1 cellular context compared by ENCODE assay signal in the genomic region with DNA sequence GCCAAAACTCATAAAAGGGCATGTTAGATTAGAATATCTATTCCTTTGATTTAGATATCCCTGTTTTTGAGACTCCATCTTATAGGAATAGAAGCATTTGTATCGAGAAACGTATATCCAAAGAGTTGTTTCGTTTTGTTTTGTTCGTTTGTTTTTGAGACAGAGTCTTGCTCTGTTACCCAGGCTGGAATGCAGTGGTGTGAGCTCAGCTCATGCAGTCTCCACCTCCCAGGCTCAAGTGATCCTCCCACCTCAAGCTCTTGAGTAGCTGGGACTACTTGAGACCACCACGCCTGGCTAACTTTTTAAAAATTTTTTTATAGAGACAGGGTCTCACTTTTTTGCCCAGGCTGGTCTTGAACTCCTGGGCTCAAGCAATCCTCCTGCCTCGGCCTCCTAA.
TF ChIP-seq lines count a peak whose summit lies in the region.

No MANE protein-coding gene starts in this region.

TF ChIP-seq in HepG2, 621 proteins besides CTCF, POLR2A, EP300 and RAD21:
- TF ChIP-seq, protein P1, sequence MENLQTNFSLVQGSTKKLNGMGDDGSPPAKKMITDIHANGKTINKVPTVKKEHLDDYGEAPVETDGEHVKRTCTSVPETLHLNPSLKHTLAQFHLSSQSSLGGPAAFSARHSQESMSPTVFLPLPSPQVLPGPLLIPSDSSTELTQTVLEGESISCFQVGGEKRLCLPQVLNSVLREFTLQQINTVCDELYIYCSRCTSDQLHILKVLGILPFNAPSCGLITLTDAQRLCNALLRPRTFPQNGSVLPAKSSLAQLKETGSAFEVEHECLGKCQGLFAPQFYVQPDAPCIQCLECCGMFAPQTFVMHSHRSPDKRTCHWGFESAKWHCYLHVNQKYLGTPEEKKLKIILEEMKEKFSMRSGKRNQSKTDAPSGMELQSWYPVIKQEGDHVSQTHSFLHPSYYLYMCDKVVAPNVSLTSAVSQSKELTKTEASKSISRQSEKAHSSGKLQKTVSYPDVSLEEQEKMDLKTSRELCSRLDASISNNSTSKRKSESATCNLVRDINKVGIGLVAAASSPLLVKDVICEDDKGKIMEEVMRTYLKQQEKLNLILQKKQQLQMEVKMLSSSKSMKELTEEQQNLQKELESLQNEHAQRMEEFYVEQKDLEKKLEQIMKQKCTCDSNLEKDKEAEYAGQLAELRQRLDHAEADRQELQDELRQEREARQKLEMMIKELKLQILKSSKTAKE (CRISPR knock-in tag; IDR thresholded peaks at IDR 0.05; ENCODE audit: borderline replicate concordance): no peak
- TF ChIP-seq HDAC2 (CRISPR knock-in tag; IDR thresholded peaks at IDR 0.05) (no peak), ZNF143 (CRISPR knock-in tag; IDR thresholded peaks at IDR 0.05) (no peak), SIX1 (CRISPR knock-in tag; IDR thresholded peaks at IDR 0.05; ENCODE audit: borderline replicate concordance) (no peak), ZNF12 (CRISPR knock-in tag; IDR thresholded peaks at IDR 0.05) (no peak), STAT5B (CRISPR knock-in tag; IDR thresholded peaks at IDR 0.05) (no peak), ZNF7 (CRISPR knock-in tag; IDR thresholded peaks at IDR 0.05) (no peak), ZNF224 (CRISPR knock-in tag; IDR thresholded peaks at IDR 0.05) (no peak), ZNF607 (CRISPR knock-in tag; IDR thresholded peaks at IDR 0.05; ENCODE audit: borderline replicate concordance) (no peak), ZNF619 (CRISPR knock-in tag; IDR thresholded peaks at IDR 0.05) (no peak), ZNF713 (CRISPR knock-in tag; IDR thresholded peaks at IDR 0.05) (no peak), RBAK (CRISPR knock-in tag; IDR thresholded peaks at IDR 0.05) (no peak)
- TF ChIP-seq, protein P2, sequence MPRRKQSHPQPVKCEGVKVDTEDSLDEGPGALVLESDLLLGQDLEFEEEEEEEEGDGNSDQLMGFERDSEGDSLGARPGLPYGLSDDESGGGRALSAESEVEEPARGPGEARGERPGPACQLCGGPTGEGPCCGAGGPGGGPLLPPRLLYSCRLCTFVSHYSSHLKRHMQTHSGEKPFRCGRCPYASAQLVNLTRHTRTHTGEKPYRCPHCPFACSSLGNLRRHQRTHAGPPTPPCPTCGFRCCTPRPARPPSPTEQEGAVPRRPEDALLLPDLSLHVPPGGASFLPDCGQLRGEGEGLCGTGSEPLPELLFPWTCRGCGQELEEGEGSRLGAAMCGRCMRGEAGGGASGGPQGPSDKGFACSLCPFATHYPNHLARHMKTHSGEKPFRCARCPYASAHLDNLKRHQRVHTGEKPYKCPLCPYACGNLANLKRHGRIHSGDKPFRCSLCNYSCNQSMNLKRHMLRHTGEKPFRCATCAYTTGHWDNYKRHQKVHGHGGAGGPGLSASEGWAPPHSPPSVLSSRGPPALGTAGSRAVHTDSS (CRISPR knock-in tag; conservative IDR thresholded peaks at IDR 0.05): no peak
- TF ChIP-seq, protein P3, sequence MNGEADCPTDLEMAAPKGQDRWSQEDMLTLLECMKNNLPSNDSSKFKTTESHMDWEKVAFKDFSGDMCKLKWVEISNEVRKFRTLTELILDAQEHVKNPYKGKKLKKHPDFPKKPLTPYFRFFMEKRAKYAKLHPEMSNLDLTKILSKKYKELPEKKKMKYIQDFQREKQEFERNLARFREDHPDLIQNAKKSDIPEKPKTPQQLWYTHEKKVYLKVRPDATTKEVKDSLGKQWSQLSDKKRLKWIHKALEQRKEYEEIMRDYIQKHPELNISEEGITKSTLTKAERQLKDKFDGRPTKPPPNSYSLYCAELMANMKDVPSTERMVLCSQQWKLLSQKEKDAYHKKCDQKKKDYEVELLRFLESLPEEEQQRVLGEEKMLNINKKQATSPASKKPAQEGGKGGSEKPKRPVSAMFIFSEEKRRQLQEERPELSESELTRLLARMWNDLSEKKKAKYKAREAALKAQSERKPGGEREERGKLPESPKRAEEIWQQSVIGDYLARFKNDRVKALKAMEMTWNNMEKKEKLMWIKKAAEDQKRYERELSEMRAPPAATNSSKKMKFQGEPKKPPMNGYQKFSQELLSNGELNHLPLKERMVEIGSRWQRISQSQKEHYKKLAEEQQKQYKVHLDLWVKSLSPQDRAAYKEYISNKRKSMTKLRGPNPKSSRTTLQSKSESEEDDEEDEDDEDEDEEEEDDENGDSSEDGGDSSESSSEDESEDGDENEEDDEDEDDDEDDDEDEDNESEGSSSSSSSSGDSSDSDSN (CRISPR knock-in tag; IDR thresholded peaks at IDR 0.05): no peak
